8 cellular contexts compared by ENCODE assay signal in the genomic region with DNA sequence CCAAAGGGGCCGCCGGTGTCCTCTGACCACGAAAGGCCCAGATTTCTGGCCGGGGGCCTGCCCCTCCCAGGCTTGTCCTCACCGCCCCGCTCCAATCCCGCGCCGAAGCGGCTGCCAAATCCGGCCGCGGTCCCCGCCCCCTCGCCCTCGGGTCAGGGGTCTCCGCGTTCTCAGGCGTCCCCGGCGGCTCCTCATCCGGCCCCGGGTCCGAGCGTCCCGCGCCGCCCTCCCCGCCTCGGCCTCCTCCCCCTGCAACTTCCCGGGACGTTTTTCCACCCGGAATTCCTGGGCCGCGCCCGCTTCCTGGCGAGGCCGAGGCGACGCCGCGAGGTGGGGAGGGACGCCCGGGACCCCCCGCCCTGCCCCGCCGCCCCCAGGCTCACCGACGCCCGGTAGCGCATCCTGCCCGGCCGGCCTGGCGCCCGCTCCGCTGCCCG. TPM values are rescaled to one million over a fixed set of nuclear protein-coding genes. Genes with fewer than 3 reads are reported as not detected.
DNase-seq lines count a peak whose midpoint lies in the region; ATAC-seq and TF ChIP-seq lines count a peak whose summit lies in the region.

No MANE protein-coding gene starts in this region.

- H2AFZ ChIP-seq in SU-DHL-6 (ENCODE audit: low read depth, low read length, severe bottlenecking), result peak overlapping the region; percentile 20

- H3K27me3 ChIP-seq in SU-DHL-6 (ENCODE audit: low read length), result no peaks in the 10 kb centered on the region

- ATAC-seq in HG02938 (IDR thresholded peaks at IDR 0.05; ENCODE audit: unreplicated experiment), result no peak

- H3K4me3 Mint-ChIP-seq in HFFc6, result peak overlapping the region; percentile 91

- H3K9me3 Mint-ChIP-seq in HFFc6, result no peaks in the 10 kb centered on the region

- no peaks in the 10 kb centered on the region for H3K9me3 ChIP-seq in SU-DHL-6 (ENCODE audit: insufficient read depth, low read length)

- H3K36me3 Mint-ChIP-seq in HFFc6 (ENCODE audit: low read depth), result peaks cover 19% of the 10 kb centered on the region

- TF ChIP-seq CTCF in HFFc6 (IDR thresholded peaks at IDR 0.05) (no peak), SU-DHL-6 (IDR thresholded peaks at IDR 0.05; ENCODE audit: insufficient read depth, low read length, poor library complexity, severe bottlenecking) (no peak)

- H3K79me2 ChIP-seq in SU-DHL-6 (ENCODE audit: insufficient read depth, low read length), result no peaks in the 10 kb centered on the region

- peak overlapping the region; percentile 69 for H3K4me3 ChIP-seq in SU-DHL-6 (ENCODE audit: insufficient read depth, low read length, poor library complexity, severe bottlenecking)

- H3K27ac ChIP-seq in SU-DHL-6 (ENCODE audit: low read depth, low read length), result peak overlapping the region; percentile 78

- H3K9ac ChIP-seq in SU-DHL-6 (ENCODE audit: low read length), result peak overlapping the region; percentile 72

- peak overlapping the region; percentile 78 for H3K4me2 ChIP-seq in SU-DHL-6 (ENCODE audit: low read depth, low read length, poor library complexity, severe bottlenecking)

- H3K9me2 ChIP-seq in SU-DHL-6 (replicated peaks; ENCODE audit: insufficient read depth, low read length), result no peaks in the 10 kb centered on the region

- DNase-seq in GM03348 (ENCODE audit: low spot score) (peak; percentile 65), HFFc6 (no peak), myocyte (ENCODE audit: low read depth) (peak; percentile 65), GDM1 (lab: John Stamatoyannopoulos, UW) (no peak), DMS153 treated with DMSO at 0.1 percent for 48 hours (lab: John Stamatoyannopoulos, UW; ENCODE audit: unreplicated experiment) (no peak)
- peak; percentile 7 for DNase-seq in effector CD8-positive, alpha-beta T cell (lab: John Stamatoyannopoulos, UW)

- H3K4me1 Mint-ChIP-seq in HFFc6 (ENCODE audit: low read depth), result peaks cover 46% of the 10 kb centered on the region

- H3K27ac Mint-ChIP-seq in HFFc6, result peak overlapping the region; percentile 89

- no peaks in the 10 kb centered on the region for H3K36me3 ChIP-seq in SU-DHL-6 (ENCODE audit: low read length)

- peaks cover 36% of the 10 kb centered on the region for H3F3A ChIP-seq in SU-DHL-6 (ENCODE audit: insufficient read depth)

- H3K27me3 Mint-ChIP-seq in HFFc6 (ENCODE audit: insufficient read depth), result no peaks in the 10 kb centered on the region; the same call in none of the 2 replicates

- H4K20me1 ChIP-seq in SU-DHL-6 (ENCODE audit: low read depth, low read length), result no peaks in the 10 kb centered on the region

RNA-seq across cellular contexts. Expression of a gene that starts 7.2 kb away (rescaled TPM):
- total RNA-seq in HFFc6 (2021; fragmentation: NEBNext Ultra II Directional; extraction: Animal tissue kit (Norgen Biotek cat#: 25700)), result 100 to 1,000 TPM; 310 to 400 (median 328) TPM
- total RNA-seq in myocyte, result 122 and 125 TPM in 2 replicates
- 220 TPM for polyA plus RNA-seq in myocyte (2012)

RNA-seq across cellular contexts. Expression of a gene that starts 29.3 kb away (rescaled TPM):
- total RNA-seq in HFFc6 (2021; fragmentation: NEBNext Ultra II Directional; extraction: Animal tissue kit (Norgen Biotek cat#: 25700)), result 10 to 100 TPM; 71.1 to 83.1 (median 77.5) TPM
- 47.6 and 51.9 TPM in 2 replicates for total RNA-seq in myocyte
- 39.9 TPM for polyA plus RNA-seq in myocyte (2012)

RNA-seq across cellular contexts. Expression of a gene that starts 31.1 kb away (rescaled TPM):
- total RNA-seq in HFFc6 (2021; fragmentation: NEBNext Ultra II Directional; extraction: Animal tissue kit (Norgen Biotek cat#: 25700)), result 10 to 100 TPM; 18.2 to 23.5 (median 20.3) TPM
- 47.2 and 71.4 TPM in 2 replicates for total RNA-seq in myocyte
- 57.7 TPM for polyA plus RNA-seq in myocyte (2012)

Comparison
In these comparisons a context has a peak if more than half of its experiments do, and no peak if none do; other contexts are left out.
1. DNase-seq: peak in GM03348 (single experiment), effector CD8-positive, alpha-beta T cell (single experiment) and myocyte (single experiment); none in HFFc6 (single experiment), GDM1 (single experiment) and DMS153 treated with DMSO at 0.1 percent for 48 hours (single experiment).